Comparison of ENCODE assay signal across 1 cellular context in genomic region chr6:130778946-130779657, GRCh38.
TF ChIP-seq lines count a peak whose summit lies in the region.

No MANE protein-coding gene starts in this region.

TF ChIP-seq in GM23338, 12 proteins besides CTCF, POLR2A, EP300 and RAD21 (continued from another document):
- TF ChIP-seq ZNF462 (CRISPR knock-in tag; IDR thresholded peaks at IDR 0.05) (no peak), JUNB (IDR thresholded peaks at IDR 0.05; ENCODE audit: unreplicated experiment) (no peak), EZH2phosphoT487 (IDR thresholded peaks at IDR 0.05; ENCODE audit: unreplicated experiment) (no peak), CREB1 (CRISPR knock-in tag; IDR thresholded peaks at IDR 0.05; ENCODE audit: low read depth) (no peak), NANOG (IDR thresholded peaks at IDR 0.05; ENCODE audit: borderline replicate concordance) (no peak), ZNF114 (CRISPR knock-in tag; IDR thresholded peaks at IDR 0.05) (no peak), REST (IDR thresholded peaks at IDR 0.05; ENCODE audit: unreplicated experiment) (no peak)
